Comparison of ENCODE assay signal across 17 cellular contexts in genomic region chr22:37293172-37293571, GRCh38. TPM values are rescaled to one million over a fixed set of nuclear protein-coding genes. Genes with fewer than 3 reads are reported as not detected.
"Had no signal": no experiment of that assay in that cellular context is flagged by ENCODE, and none has a peak within 500 bp of the region (broad histone marks: within the 10 kb centered on the region; RNA-seq: fewer than 3 reads in every experiment).

No MANE protein-coding gene starts in this region.

- H2AFZ ChIP-seq: hepatocyte had no signal

- DNase-seq: activated CD4-positive, alpha-beta T cell treated with anti-CD3 and anti-CD28 coated beads for 4 hours; activated CD8-positive, alpha-beta memory T cell treated with anti-CD3 and anti-CD28 coated beads for 24 hours; activated T-cell treated with anti-CD3 and anti-CD28 coated beads for 4 hours; adrenal gland; effector CD8-positive, alpha-beta T cell; kidney; left ventricle myocardium superior; stimulated activated naive CD4-positive, alpha-beta T cell; substantia nigra; upper lobe of left lung had no signal

- H3K4me1 ChIP-seq: adrenal gland had no signal

- H3K27me3 ChIP-seq: adrenal gland, hepatocyte, upper lobe of left lung had no signal

- H3K27ac ChIP-seq: adrenal gland, coronary artery, epithelial cell of prostate, hepatocyte, upper lobe of left lung, VCaP had no signal

- H3K79me2 ChIP-seq: hepatocyte had no signal

- H3K4me2 ChIP-seq: hepatocyte, smooth muscle cell had no signal

- H3K36me3 ChIP-seq: adrenal gland had no signal

- ATAC-seq: left ventricle myocardium superior, right cardiac atrium had no signal

- H3K9me3 ChIP-seq: adrenal gland, upper lobe of left lung had no signal

- H3K4me3 ChIP-seq: adrenal gland, coronary artery, hepatocyte, smooth muscle cell, upper lobe of left lung had no signal

RNA-seq across cellular contexts. Expression of gene CYTH4, which starts 10.9 kb away (rescaled TPM):
- total RNA-seq: smooth muscle cell had no signal
- polyA plus RNA-seq: smooth muscle cell had no signal

RNA-seq across cellular contexts. Expression of gene RAC2, which starts 49.1 kb away (rescaled TPM):
- total RNA-seq: SK-MEL-5 had no signal
